Comparison of ENCODE assay signal across 8 cellular contexts in genomic region chrX:101348452-101349222, GRCh38. TPM values are rescaled to one million over a fixed set of nuclear protein-coding genes. Genes with fewer than 3 reads are reported as not detected.
DNase-seq lines count a peak whose midpoint lies in the region; TF ChIP-seq lines count a peak whose summit lies in the region.

Gene TIMM8A, minus strand, starts transcription at chrX:101348742. Its CDS starts 78 bp downstream, at chrX:101348664.

- no peaks in the 10 kb centered on the region for H3K9me3 ChIP-seq in stomach smooth muscle (ENCODE audit: control insufficient read depth in 2 of 2, low read length in 2 of 2)

- peak within 1 kb of the TSS; percentile 78 to 82 for H3K4me3 ChIP-seq in stomach smooth muscle (ENCODE audit: low read length in 2 of 2)

- DNase-seq in EL (peak; percentile 76), GOT3 (lab: John Stamatoyannopoulos, UW) (peak; percentile 20), LHCN-M2 (ENCODE audit: low read depth) (peak; percentile 68), SHP77 (lab: John Stamatoyannopoulos, UW) (peak; percentile 47 to 67), fibroblast of the conjunctiva (ENCODE audit: low read depth) (peak; percentile 30), neural crest cell (ENCODE audit: low read depth, low spot score) (peak; percentile 34)
- peak; percentile 70 for DNase-seq in activated effector memory CD4-positive, alpha-beta T cell treated with Interleukin-2 at 50 U/mL for 16 hours

- H3K4me3 Mint-ChIP-seq in neural crest cell: peak within 1 kb of the TSS; percentile 90

- TF ChIP-seq CTCF in neural crest cell (conservative IDR thresholded peaks at IDR 0.05): no peak

- no peaks in the 10 kb centered on the region for H3K9me3 Mint-ChIP-seq in neural crest cell

- H3K27ac Mint-ChIP-seq in neural crest cell (ENCODE audit: unreplicated experiment): peak within 1 kb of the TSS; percentile 95

- H3K36me3 Mint-ChIP-seq in neural crest cell (ENCODE audit: low read depth): peaks cover 9% of the 10 kb centered on the region

- H3K4me1 Mint-ChIP-seq in neural crest cell: peaks cover 20% of the 10 kb centered on the region

- no peaks in the 10 kb centered on the region for H3K4me1 ChIP-seq in stomach smooth muscle (ENCODE audit: control insufficient read depth, insufficient read depth, low read length)

- peak within 1 kb of the TSS; percentile 72 to 73 for H3K9ac ChIP-seq in stomach smooth muscle (ENCODE audit: low read length in 2 of 2)

- no peaks in the 10 kb centered on the region for H3K27me3 ChIP-seq in stomach smooth muscle (ENCODE audit: control insufficient read depth in 1 of 2, insufficient read depth in 2 of 2, low read length in 2 of 2)

- no peaks in the 10 kb centered on the region for H3K27me3 Mint-ChIP-seq in neural crest cell (ENCODE audit: low read depth)

- peak within 1 kb of the TSS; percentile 71 for H3K27ac ChIP-seq in stomach smooth muscle (ENCODE audit: low read length)

- H3K36me3 ChIP-seq in stomach smooth muscle (ENCODE audit: control insufficient read depth in 2 of 2, insufficient read depth in 2 of 2, low read length in 2 of 2): peaks cover 0 to 2% of the 10 kb centered on the region in 2 donors

RNA-seq across cellular contexts. Expression of gene TIMM8A, which starts in this region (rescaled TPM):
- total RNA-seq in LHCN-M2 (2014; rRNA removed) (4.3 and 5.6 TPM in 2 replicates), neural crest cell (31.7 and 32.2 TPM in 2 replicates)
- 14.7 TPM for polyA plus RNA-seq in LHCN-M2 (2012)

Comparison
In these comparisons a context has a peak if more than half of its experiments do, and no peak if none do; other contexts are left out.
1. Peak in every context shown above with its lines: DNase-seq, H3K4me3 ChIP-seq and H3K27ac ChIP-seq.
2. DNase-seq: peak in every context shown above with its lines; median percentile 76 in EL; 70 in activated effector memory CD4-positive, alpha-beta T cell treated with Interleukin-2 at 50 U/mL for 16 hours; 68 in LHCN-M2; 57 in SHP77; 34 in neural crest cell; 30 in fibroblast of the conjunctiva; 20 in GOT3.